ENCODE assay signal across 18 cellular contexts in genomic region chr20:57288676-57289075, GRCh38. TPM values are rescaled to one million over a fixed set of nuclear protein-coding genes. Genes with fewer than 3 reads are reported as not detected.
A peak's percentile ranks its signal among the peaks of the same experiment; 100 is the strongest.
DNase-seq lines count a peak whose midpoint lies in the region; ATAC-seq, FAIRE-seq and TF ChIP-seq lines count a peak whose summit lies in the region.
"Had no signal": no experiment of that assay in that cellular context is flagged by ENCODE, and none has a peak within 500 bp of the region (broad histone marks: within the 10 kb centered on the region; RNA-seq: fewer than 3 reads in every experiment).

No MANE protein-coding gene starts in this region.

- peak; percentile 36 for ATAC-seq in mucosa of descending colon
- ATAC-seq in GM21526 (IDR thresholded peaks at IDR 0.05; ENCODE audit: low FRiP score, unreplicated experiment), result no peak
- ATAC-seq: GM12878 had no signal

- H3K9me2 ChIP-seq in GM23248 (ENCODE audit: insufficient read depth), result no peaks in the 10 kb centered on the region

- H2AFZ ChIP-seq in GM23248 (no peak overlapping the region), H1 (ENCODE audit: low read length) (no peak overlapping the region)

- H3K14ac ChIP-seq in H1 (ENCODE audit: insufficient read length), result no peak overlapping the region

- H3K79me2 ChIP-seq in GM23248 (ENCODE audit: insufficient read depth) (no peaks in the 10 kb centered on the region), H1 (ENCODE audit: control insufficient read depth in 1 of 2, insufficient read depth in 2 of 2, low read length in 2 of 2) (no peaks in the 10 kb centered on the region)

- no peak overlapping the region for H2AK5ac ChIP-seq in H1 (ENCODE audit: low read depth, low read length)

- H3K4me1 ChIP-seq in GM23248 (ENCODE audit: insufficient read depth) (no peaks in the 10 kb centered on the region), H1 (replicated peaks in 1 of 4; ENCODE audit: control insufficient read depth in 3 of 4, insufficient read depth in 4 of 4, low read length in 3 of 4) (peaks cover 0 to 11% (median 3%) of the 10 kb centered on the region in 4 experiments; a peak in 3 of 7 replicates), mucosa of descending colon (ENCODE audit: low read depth) (peaks cover 3% of the 10 kb centered on the region), testis (no peaks in the 10 kb centered on the region)

- H3K23ac ChIP-seq in H1 (ENCODE audit: insufficient read length), result no peak overlapping the region

- H3K36me3 ChIP-seq in GM23248 (ENCODE audit: low read depth) (no peaks in the 10 kb centered on the region), H1 (ENCODE audit: control insufficient read depth in 2 of 4, insufficient read depth in 4 of 4, low read length in 3 of 4) (no peaks in the 10 kb centered on the region), mucosa of descending colon (ENCODE audit: low read depth) (no peaks in the 10 kb centered on the region), testis (ENCODE audit: low read depth, missing control alignments) (no peaks in the 10 kb centered on the region)
- H3K36me3 ChIP-seq: SJCRH30 had no signal

- WGBS in GM23248 (ENCODE audit: low coverage in 1 of 2, low lambda C conversion rate in 2 of 2, missing lambda C conversion rate in 2 of 2), 2 experiments, result 1% methylated on average over 11 of the region's 11 CpGs
- WGBS in H1 (ENCODE audit: extremely low coverage in 1 of 2, insufficient coverage in 1 of 2, insufficient read length in 1 of 2, insufficient replicate concordance in 2 of 2, low coverage in 1 of 2, low lambda C conversion rate in 2 of 2, missing lambda C conversion rate in 1 of 2), 2 experiments, result 80% methylated on average over 11 of the region's 11 CpGs; no CpG with 5 or more reads in 1 of the 2 experiments
- WGBS in testis, 2 donors, result 39 to 48% methylated on average over 11 of the region's 11 CpGs

- no peak overlapping the region for H3K27ac ChIP-seq in GM23248
- H3K27ac ChIP-seq in H1 (ENCODE audit: low read depth, low read length), result no peak overlapping the region
- no peak overlapping the region for H3K27ac ChIP-seq in testis
- H3K27ac ChIP-seq: SJCRH30 had no signal

- no peak overlapping the region for H3K18ac ChIP-seq in H1 (ENCODE audit: extremely low read depth, low read length)

- FAIRE-seq in H1 (lab: Jason Lieb, UNC), result no peak
- FAIRE-seq: GM12878, GM18507 had no signal

- no peaks in the 10 kb centered on the region for H3K79me1 ChIP-seq in H1 (ENCODE audit: low read depth, low read length)

- no peak overlapping the region for H2BK12ac ChIP-seq in H1 (ENCODE audit: low read depth, low read length)

- H4K8ac ChIP-seq in H1 (ENCODE audit: extremely low read depth, insufficient read depth, low read length), result no peak overlapping the region

- H3K27me3 ChIP-seq in GM23248 (replicated peaks; ENCODE audit: insufficient read depth) (peaks cover 81% of the 10 kb centered on the region), H1 (replicated peaks in 1 of 4; ENCODE audit: control insufficient read depth in 3 of 4, extremely low read depth in 1 of 4, insufficient read depth in 3 of 4, low read length in 3 of 4) (no peaks in the 10 kb centered on the region; a peak in 1 of 7 replicates), testis (no peaks in the 10 kb centered on the region)

- no peak overlapping the region for H4K91ac ChIP-seq in H1 (replicated peaks; ENCODE audit: insufficient read length, low read length)

- no peak overlapping the region; the same call in 1 of the 2 replicates for H2BK20ac ChIP-seq in H1 (ENCODE audit: low read length)

- no peak for TF ChIP-seq CTCF in H1 (IDR thresholded peaks at IDR 0.05; ENCODE audit: control extremely low read depth in 1 of 3, insufficient read depth in 1 of 3, low read depth in 1 of 3, low read length in 3 of 3)
- TF ChIP-seq CTCF in mucosa of descending colon (IDR thresholded peaks at IDR 0.05), result no peak
- no peak for TF ChIP-seq CTCF in testis (IDR thresholded peaks at IDR 0.05)

- POLR2A ChIA-PET in H1 (lab: Charles Lee; ENCODE audit: partially characterized antibody), result no interaction called here

- H3K56ac ChIP-seq in H1 (replicated peaks; ENCODE audit: insufficient read length, low read depth, low read length), result no peak overlapping the region

- in situ Hi-C loops in GM23248 (cut with MboI), result no loop called here

- no peak overlapping the region for H3K4ac ChIP-seq in H1 (replicated peaks; ENCODE audit: insufficient read length, low read depth, low read length)

- H3F3A ChIP-seq in GM23248 (ENCODE audit: insufficient read depth), result no peaks in the 10 kb centered on the region

- peak overlapping the region; percentile 13; the same call in 1 of the 2 replicates for H2BK5ac ChIP-seq in H1 (ENCODE audit: low read depth, low read length)

- H2BK120ac ChIP-seq in H1 (replicated peaks; ENCODE audit: low read depth, low read length), result no peak overlapping the region

- CTCF ChIA-PET in H1 (lab: Charles Lee; ENCODE audit: partially characterized antibody), result interaction anchor here (0.8 to 2.8 kb wide), 9 partner anchors 13 to 51 kb away, joined by 3 to 13 read pairs (median 3); partner anchors contain the start of gene SPO11

- H3K4me3 ChIP-seq in GM23248 (no peak overlapping the region), H1 (ENCODE audit: extremely low read depth in 1 of 4, insufficient read depth in 2 of 4, low read depth in 3 of 4, low read length in 4 of 4) (no peak overlapping the region), mucosa of descending colon (no peak overlapping the region), testis (no peak overlapping the region)
- H3K4me3 ChIP-seq: GM12878, SJCRH30 had no signal

- H3K9ac ChIP-seq in GM23248 (no peak overlapping the region), H1 (replicated peaks in 1 of 4; ENCODE audit: extremely low read depth in 1 of 4, low read depth in 3 of 4, low read length in 3 of 4) (no peak overlapping the region)

- intact Hi-C loops in mucosa of descending colon (cut with DNase I, micrococcal nuclease), result no loop called here
- intact Hi-C loops in testis (cut with DNase I; ENCODE audit: low total_unique reads), result no loop called here

- no peak overlapping the region for H4K5ac ChIP-seq in H1 (ENCODE audit: insufficient read length, low read depth, low read length)

- H3K9me3 ChIP-seq in GM23248 (ENCODE audit: low read depth), result no peaks in the 10 kb centered on the region
- H3K9me3 ChIP-seq in H1 (ENCODE audit: insufficient read depth in 2 of 2, low read depth in 1 of 2, low read length in 1 of 2), result no peaks in the 10 kb centered on the region
- no peaks in the 10 kb centered on the region for H3K9me3 ChIP-seq in mucosa of descending colon
- H3K9me3 ChIP-seq in testis, result no peaks in the 10 kb centered on the region
- H3K9me3 ChIP-seq: SJCRH30 had no signal

- H3K23me2 ChIP-seq in H1 (ENCODE audit: low read depth, low read length), result no peaks in the 10 kb centered on the region

- H4K20me1 ChIP-seq in GM23248 (ENCODE audit: insufficient read depth) (no peaks in the 10 kb centered on the region), H1 (replicated peaks in 1 of 2; ENCODE audit: control insufficient read depth in 1 of 2, insufficient read depth in 2 of 2, low read length in 2 of 2) (no peaks in the 10 kb centered on the region)

- no peak overlapping the region for H2BK15ac ChIP-seq in H1 (ENCODE audit: low read length)

- TF ChIP-seq POLR2A in H1 (IDR thresholded peaks at IDR 0.05; ENCODE audit: control extremely low read depth in 1 of 2, low read depth in 2 of 2, low read length in 2 of 2) (no peak), testis (IDR thresholded peaks at IDR 0.05) (no peak)

- no peak for TF ChIP-seq RAD21 in H1 (IDR thresholded peaks at IDR 0.05 in 1 of 2, conservative IDR thresholded peaks at IDR 0.05 in 1 of 2; ENCODE audit: low read depth in 2 of 2, low read length in 2 of 2)

- TF ChIP-seq EP300 in H1 (IDR thresholded peaks at IDR 0.05; ENCODE audit: borderline replicate concordance in 1 of 2, low read depth in 2 of 2, low read length in 2 of 2), result no peak

- no peak overlapping the region for H3K4me2 ChIP-seq in GM23248 (ENCODE audit: unreplicated experiment)
- no peak overlapping the region for H3K4me2 ChIP-seq in H1 (ENCODE audit: insufficient read depth in 1 of 2, low read depth in 2 of 2, low read length in 2 of 2)

- DNase-seq in GM23248, result peak; percentile 32
- no peak for DNase-seq in H1 (ENCODE audit: low read depth in 1 of 2, low spot score in 2 of 2)
- DNase-seq in mucosa of descending colon, result peak in 1 of 3 donors; percentile 7
- DNase-seq in testis, result peak; percentile 22
- no peak for DNase-seq in glomerular visceral epithelial cell (ENCODE audit: extremely low spot score)
- DNase-seq in activated effector memory CD4-positive, alpha-beta T cell treated with anti-CD3 and anti-CD28 coated beads, Interleukin-2, amount 50 U/mL, for 16 hours, result no peak
- DNase-seq in globus pallidus (ENCODE audit: low spot score), result no peak
- DNase-seq: DMS153, NCI-H1105, NCI-H187, SJCRH30, SW 1271 had no signal

RNA-seq across cellular contexts. Expression of gene BMP7, which starts 22.2 kb away (rescaled TPM):
- total RNA-seq in GM23248 (2014; rRNA removed; shearing (Covaris generic)), result not detected in 2 replicates
- polyA plus RNA-seq in GM23248 (2016; fragmentation: Nextera tagmentation; extraction: Ambion mirVana) (0.09 TPM in 1 of 2 replicates, not detected in the other), H1 (2011; rRNA removed) (14.7 and 29.5 TPM in 2 replicates), testis (ENCODE audit: insufficient read depth, low read depth, low replicate concordance) (7.1 TPM)
- 7.2 and 9.2 TPM in 2 replicates for total RNA-seq in H1 (2021; fragmentation: NEBNext Ultra II Directional; extraction: Animal tissue kit (Norgen Biotek cat#: 25700))
- 19.0 TPM for polyA plus RNA-seq in H1 (2011; cell fraction: cytosol; rRNA removed)
- 26.5 TPM for polyA plus RNA-seq in H1 (2011; cell fraction: nucleus; rRNA removed)
- polyA plus RNA-seq in H1 (2012, experiment 1 of 2), result 4.3 to 11.0 TPM (median 8.6 TPM) in 4 replicates
- 4.3 TPM for polyA plus RNA-seq in H1 (2012, experiment 2 of 2)
- polyA plus RNA-seq in H1 (2013, experiment 1 of 2), result 8.0 TPM
- 9.6 TPM for polyA plus RNA-seq in H1 (2013, experiment 2 of 2)
- polyA minus RNA-seq in H1 (2011; rRNA and poly(A)+ RNA removed), result 6.7 and 12.4 TPM in 2 replicates
- 14.2 TPM for polyA minus RNA-seq in H1 (2011; cell fraction: cytosol; rRNA and poly(A)+ RNA removed)
- 13.2 TPM for polyA minus RNA-seq in H1 (2011; cell fraction: nucleus; rRNA and poly(A)+ RNA removed)
- total RNA-seq in mucosa of descending colon (1 to 10 TPM; 1.7 to 2.8 (median 2.0) TPM), testis (1 to 10 TPM; 2.4 to 3.3 TPM)
- polyA plus RNA-seq: AG04450 had no signal

RNA-seq across cellular contexts. Expression of gene SPO11, which starts 40.9 kb away (rescaled TPM):
- not detected in 2 replicates for total RNA-seq in GM23248 (2014; rRNA removed; shearing (Covaris generic))
- polyA plus RNA-seq in GM23248 (2016; fragmentation: Nextera tagmentation; extraction: Ambion mirVana) (not detected in 2 replicates), H1 (2011; rRNA removed) (not detected in 2 replicates), testis (ENCODE audit: insufficient read depth, low read depth, low replicate concordance) (13.8 TPM)
- not detected in 2 replicates for total RNA-seq in H1 (2021; fragmentation: NEBNext Ultra II Directional; extraction: Animal tissue kit (Norgen Biotek cat#: 25700))
- not detected for polyA plus RNA-seq in H1 (2011; cell fraction: cytosol; rRNA removed)
- polyA plus RNA-seq in H1 (2011; cell fraction: nucleus; rRNA removed), result not detected
- not detected in 4 replicates for polyA plus RNA-seq in H1 (2012, experiment 1 of 2)
- polyA plus RNA-seq in H1 (2012, experiment 2 of 2), result not detected
- not detected for polyA plus RNA-seq in H1 (2013, experiment 1 of 2)
- polyA plus RNA-seq in H1 (2013, experiment 2 of 2), result not detected
- polyA minus RNA-seq in H1 (2011; rRNA and poly(A)+ RNA removed), result not detected in 2 replicates
- polyA minus RNA-seq in H1 (2011; cell fraction: cytosol; rRNA and poly(A)+ RNA removed), result not detected
- not detected for polyA minus RNA-seq in H1 (2011; cell fraction: nucleus; rRNA and poly(A)+ RNA removed)
- total RNA-seq in mucosa of descending colon (not detected), testis (10 to 100 TPM in 1 of 2 donors, 1 to 10 TPM in 1; 5.9 to 12.3 TPM)
- total RNA-seq: GM12878, NCI-H460, RPMI7951, SJCRH30 had no signal
- polyA plus RNA-seq: AG04450, GM12878 had no signal

Comparison
In these comparisons a context has a peak if more than half of its experiments do, and no peak if none do; other contexts are left out.
1. DNase-seq: peak in GM23248 (single experiment) and testis (single experiment); none in H1 (0 of 2), glomerular visceral epithelial cell (single experiment), activated effector memory CD4-positive, alpha-beta T cell treated with anti-CD3 and anti-CD28 coated beads, Interleukin-2, amount 50 U/mL, for 16 hours (single experiment) and globus pallidus (single experiment).